ENCODE assay signal across 23 cellular contexts in genomic region chr19:31883299-31883990, GRCh38.
A peak's percentile ranks its signal among the peaks of the same experiment; 100 is the strongest.
DNase-seq lines count a peak whose midpoint lies in the region; ATAC-seq, FAIRE-seq and TF ChIP-seq lines count a peak whose summit lies in the region.
"Had no signal": no experiment of that assay in that cellular context is flagged by ENCODE, and none has a peak within 500 bp of the region (broad histone marks: within the 10 kb centered on the region; RNA-seq: fewer than 3 reads in every experiment).

No MANE protein-coding gene starts in this region.

- no peaks in the 10 kb centered on the region for H3K79me2 ChIP-seq in Karpas-422 (ENCODE audit: low read length)
- H3K79me2 ChIP-seq in astrocyte (ENCODE audit: insufficient read depth, low read length) = no peaks in the 10 kb centered on the region
- no peaks in the 10 kb centered on the region for H3K79me2 ChIP-seq in neural progenitor cell (ENCODE audit: low read depth)

- no peaks in the 10 kb centered on the region for H3K36me3 ChIP-seq in Karpas-422 (ENCODE audit: insufficient read depth, low read length)
- no peaks in the 10 kb centered on the region for H3K36me3 ChIP-seq in astrocyte (ENCODE audit: insufficient read depth, low read length)
- no peaks in the 10 kb centered on the region for H3K36me3 ChIP-seq in neural progenitor cell
- H3K36me3 ChIP-seq: BLaER1, SJCRH30 had no signal

- H3K4me1 Mint-ChIP-seq in astrocyte (ENCODE audit: low read depth, unreplicated experiment) = peaks cover 11% of the 10 kb centered on the region
- H3K4me1 Mint-ChIP-seq in neural progenitor cell = peaks cover 6% of the 10 kb centered on the region
- H3K4me1 Mint-ChIP-seq: CD4-positive, CD25-positive, alpha-beta regulatory T cell had no signal

- H3K36me3 Mint-ChIP-seq in astrocyte (ENCODE audit: low read depth, unreplicated experiment) (no peaks in the 10 kb centered on the region), neural progenitor cell (no peaks in the 10 kb centered on the region)
- H3K36me3 Mint-ChIP-seq: CD4-positive, CD25-positive, alpha-beta regulatory T cell had no signal

- H3K4me1 ChIP-seq in Karpas-422 (ENCODE audit: low read length) (peaks cover 19% of the 10 kb centered on the region), astrocyte (ENCODE audit: insufficient read depth, low read length) (no peaks in the 10 kb centered on the region), neural progenitor cell (no peaks in the 10 kb centered on the region)
- H3K4me1 ChIP-seq: BLaER1, SJCRH30 had no signal

- TF ChIP-seq CTCF in astrocyte (IDR thresholded peaks at IDR 0.05; ENCODE audit: insufficient read depth, low read depth, low read length) (no peak), neural progenitor cell (IDR thresholded peaks at IDR 0.05) (no peak)

- H2AFZ ChIP-seq in Karpas-422 (ENCODE audit: low read length) (no peak overlapping the region), astrocyte (ENCODE audit: low read depth, low read length) (no peak overlapping the region), neural progenitor cell (replicated peaks) (no peak overlapping the region)

- H3K4me2 ChIP-seq in Karpas-422 (ENCODE audit: low read depth, low read length, poor library complexity, severe bottlenecking) (peak overlapping the region; percentile 5), astrocyte (ENCODE audit: low read length) (no peak overlapping the region), neural progenitor cell (no peak overlapping the region)
- H3K4me2 ChIP-seq: BLaER1 had no signal

- H3K9me3 Mint-ChIP-seq in astrocyte (ENCODE audit: unreplicated experiment) (peaks cover 5% of the 10 kb centered on the region), neural progenitor cell (no peaks in the 10 kb centered on the region)

- H3K27me3 ChIP-seq in Karpas-422 (ENCODE audit: low read length) (no peaks in the 10 kb centered on the region), astrocyte (ENCODE audit: insufficient read depth, low read length) (no peaks in the 10 kb centered on the region), neural progenitor cell (no peaks in the 10 kb centered on the region)
- H3K27me3 ChIP-seq: BLaER1, SJCRH30 had no signal

- H3K27me3 Mint-ChIP-seq in astrocyte (ENCODE audit: low read depth, unreplicated experiment) (peaks cover 27% of the 10 kb centered on the region), neural progenitor cell (ENCODE audit: insufficient read depth, low read depth) (peaks cover 2% of the 10 kb centered on the region)

- no peak overlapping the region for H3K27ac ChIP-seq in Karpas-422 (ENCODE audit: low read length)
- no peak overlapping the region for H3K27ac ChIP-seq in astrocyte (ENCODE audit: low read depth, low read length)
- no peak overlapping the region for H3K27ac ChIP-seq in neural progenitor cell
- H3K27ac ChIP-seq: BLaER1, SJCRH30 had no signal

- no peaks in the 10 kb centered on the region for H3F3A ChIP-seq in neural progenitor cell (ENCODE audit: low read depth)

- H3K4me3 ChIP-seq in Karpas-422 (ENCODE audit: low read length) (no peak overlapping the region), astrocyte (ENCODE audit: insufficient read depth, low read depth, low read length) (no peak overlapping the region), neural progenitor cell (no peak overlapping the region)
- H3K4me3 ChIP-seq: BLaER1, SJCRH30 had no signal

- H3K4me3 Mint-ChIP-seq in astrocyte (ENCODE audit: unreplicated experiment) (no peak overlapping the region), neural progenitor cell (no peak overlapping the region)
- H3K4me3 Mint-ChIP-seq: CD4-positive, CD25-positive, alpha-beta regulatory T cell had no signal

- H3K27ac Mint-ChIP-seq in astrocyte (ENCODE audit: unreplicated experiment) (peak overlapping the region; percentile 4), neural progenitor cell (peak overlapping the region; percentile 8)
- H3K27ac Mint-ChIP-seq: CD4-positive, CD25-positive, alpha-beta regulatory T cell had no signal

- no peaks in the 10 kb centered on the region for H3K9me2 ChIP-seq in Karpas-422 (replicated peaks; ENCODE audit: insufficient read depth, low read length)

- no peaks in the 10 kb centered on the region for H3K9me3 ChIP-seq in Karpas-422 (ENCODE audit: low read length)
- peaks cover 2% of the 10 kb centered on the region for H3K9me3 ChIP-seq in astrocyte (ENCODE audit: insufficient read depth, low read depth, low read length)
- no peaks in the 10 kb centered on the region for H3K9me3 ChIP-seq in neural progenitor cell (ENCODE audit: low read depth)
- H3K9me3 ChIP-seq: BLaER1, SJCRH30 had no signal

- no peak for FAIRE-seq in astrocyte (lab: Jason Lieb, UNC)

- peak; percentile 75 for DNase-seq in Karpas-422
- DNase-seq in astrocyte (ENCODE audit: low read depth) = no peak
- DNase-seq in kidney tubule cell (ENCODE audit: low spot score) = peak; percentile 1
- DNase-seq in neural progenitor cell (ENCODE audit: low spot score) = no peak
- DNase-seq in NCI-H1436 (lab: John Stamatoyannopoulos, UW) = no peak
- DNase-seq: CD4-positive, CD25-positive, alpha-beta regulatory T cell; DMS153; DND-41; NCI-H1092; NCI-H1417 treated with DMSO at 0.1 percent for 48 hours; NCI-H187; NCI-H2081 treated with DMSO at 0.1 percent for 48 hours; NCI-H2171; NCI-H226; NCI-H510A; NK-92 treated with Interleukin-12 subunit alpha and Interleukin-12 subunit beta, amount 100 ng/mL, for 24 hours; PC-3 had no signal

- H3K9ac ChIP-seq in Karpas-422 (ENCODE audit: low read length) = no peak overlapping the region
- no peak overlapping the region for H3K9ac ChIP-seq in astrocyte (ENCODE audit: low read length)
- H3K9ac ChIP-seq in neural progenitor cell = no peak overlapping the region
- H3K9ac ChIP-seq: BLaER1 had no signal

- H4K20me1 ChIP-seq in Karpas-422 (ENCODE audit: insufficient read depth, low read depth, low read length) (no peaks in the 10 kb centered on the region), astrocyte (ENCODE audit: insufficient read depth, low read length) (no peaks in the 10 kb centered on the region), neural progenitor cell (ENCODE audit: low read depth) (no peaks in the 10 kb centered on the region)
- H4K20me1 ChIP-seq: BLaER1 had no signal

- ATAC-seq in HG02798 (IDR thresholded peaks at IDR 0.05; ENCODE audit: poor library complexity, unreplicated experiment) (no peak), HG02759 (IDR thresholded peaks at IDR 0.05; ENCODE audit: unreplicated experiment) (no peak)
- ATAC-seq: PC-3, Right ventricle myocardium inferior, SK-N-SH treated with all-trans-retinoic acid at 6 μM for 48 hours had no signal

Comparison
In these comparisons a context has a peak if more than half of its experiments do, and no peak if none do; other contexts are left out.
1. DNase-seq: peak in Karpas-422 (single experiment) and kidney tubule cell (single experiment); none in astrocyte (single experiment), neural progenitor cell (single experiment) and NCI-H1436 (single experiment).